In genomic region chr9:87702921-87703320, GRCh38 we compare ENCODE assay signal across 19 cellular contexts.
"Had no signal": no experiment of that assay in that cellular context is flagged by ENCODE, and none has a peak within 500 bp of the region (broad histone marks: within the 10 kb centered on the region; RNA-seq: fewer than 3 reads in every experiment).

No MANE protein-coding gene starts in this region.

- H3K27me3 ChIP-seq: stomach, suprapubic skin, transverse colon, vagina had no signal

- H3K4me3 Mint-ChIP-seq: activated CD4-positive, alpha-beta memory T cell treated with anti-CD3 and anti-CD28 coated beads for 36 hours; activated naive CD4-positive, alpha-beta T cell treated with anti-CD3 and anti-CD28 coated beads for 36 hours; activated T-cell treated with anti-CD3 and anti-CD28 coated beads, Interleukin-2, amount 50 U/mL, for 72 hours; stimulated activated memory B cell treated with anti-CD40 and anti-IgM and Interleukin-4, amounts not matched to agents 10 μg/mL and 1 μg/mL and 100 μg/mL, for 72 hours had no signal

- H3K27me3 Mint-ChIP-seq: stimulated activated memory B cell treated with anti-CD40 and anti-IgM and Interleukin-4, amounts not matched to agents 10 μg/mL and 1 μg/mL and 100 μg/mL, for 72 hours; T-helper 17 cell had no signal

- H3K27ac ChIP-seq: left ventricle myocardium inferior, stomach, suprapubic skin, transverse colon, vagina had no signal

- H3K36me3 ChIP-seq: left ventricle myocardium inferior, transverse colon, vagina had no signal

- H3K36me3 Mint-ChIP-seq: activated CD4-positive, alpha-beta memory T cell treated with anti-CD3 and anti-CD28 coated beads for 36 hours; stimulated activated memory B cell treated with anti-CD40 and anti-IgM and Interleukin-4, amounts not matched to agents 10 μg/mL and 1 μg/mL and 100 μg/mL, for 72 hours had no signal

- H3K4me1 ChIP-seq: left ventricle myocardium inferior, stomach, suprapubic skin, transverse colon, vagina had no signal

- DNase-seq: activated CD4-positive, alpha-beta memory T cell treated with anti-CD3 and anti-CD28 coated beads for 36 hours; activated CD4-positive, alpha-beta T cell treated with anti-CD3 and anti-CD28 coated beads for 48 hours; activated effector memory CD4-positive, alpha-beta T cell treated with Interleukin-2 at 50 U/mL for 16 hours; activated naive CD4-positive, alpha-beta T cell treated with anti-CD3 and anti-CD28 coated beads for 36 hours; activated T-cell treated with anti-CD3 and anti-CD28 coated beads, Interleukin-2, amount 50 U/mL, for 72 hours; foreskin fibroblast; kidney; left ventricle myocardium inferior; mammary epithelial cell; occipital lobe; small intestine; stimulated activated CD4-positive, alpha-beta T cell treated with anti-CD3 and anti-CD28 coated beads, Interleukin-15, amount 100 ng/mL, for 24 hours; stomach; T-helper 17 cell; transverse colon had no signal

- ATAC-seq: activated T-cell treated with anti-CD3 and anti-CD28 coated beads, Interleukin-2, amount 50 U/mL, for 72 hours; sciatic nerve; stimulated activated memory B cell treated with anti-CD40 and anti-IgM and Interleukin-4, amounts not matched to agents 10 μg/mL and 1 μg/mL and 100 μg/mL, for 72 hours; T-helper 17 cell had no signal

- H3K9me3 ChIP-seq: left ventricle myocardium inferior, stomach, suprapubic skin, transverse colon, vagina had no signal

- H3K4me3 ChIP-seq: left ventricle myocardium inferior, stomach, suprapubic skin, transverse colon, vagina had no signal

- H3K4me1 Mint-ChIP-seq: stimulated activated memory B cell treated with anti-CD40 and anti-IgM and Interleukin-4, amounts not matched to agents 10 μg/mL and 1 μg/mL and 100 μg/mL, for 72 hours had no signal

- H3K27ac Mint-ChIP-seq: activated CD4-positive, alpha-beta memory T cell treated with anti-CD3 and anti-CD28 coated beads for 36 hours; activated naive CD4-positive, alpha-beta T cell treated with anti-CD3 and anti-CD28 coated beads for 36 hours; activated T-cell treated with anti-CD3 and anti-CD28 coated beads, Interleukin-2, amount 50 U/mL, for 72 hours; stimulated activated memory B cell treated with anti-CD40 and anti-IgM and Interleukin-4, amounts not matched to agents 10 μg/mL and 1 μg/mL and 100 μg/mL, for 72 hours; T-helper 17 cell had no signal

- H3K9me3 Mint-ChIP-seq: activated CD4-positive, alpha-beta memory T cell treated with anti-CD3 and anti-CD28 coated beads for 36 hours; activated naive CD4-positive, alpha-beta T cell treated with anti-CD3 and anti-CD28 coated beads for 36 hours; activated T-cell treated with anti-CD3 and anti-CD28 coated beads, Interleukin-2, amount 50 U/mL, for 72 hours; stimulated activated memory B cell treated with anti-CD40 and anti-IgM and Interleukin-4, amounts not matched to agents 10 μg/mL and 1 μg/mL and 100 μg/mL, for 72 hours had no signal
